In genomic region chr17:75645501-75645888, GRCh38 we compare ENCODE assay signal across 9 cellular contexts. TPM values are rescaled to one million over a fixed set of nuclear protein-coding genes. Genes with fewer than 3 reads are reported as not detected.
DNase-seq lines count a peak whose midpoint lies in the region; ATAC-seq and TF ChIP-seq lines count a peak whose summit lies in the region.
"Had no signal": no experiment of that assay in that cellular context is flagged by ENCODE, and none has a peak within 500 bp of the region (broad histone marks: within the 10 kb centered on the region; RNA-seq: fewer than 3 reads in every experiment).

No MANE protein-coding gene starts in this region.

- H3K4me1 Mint-ChIP-seq in endodermal cell: peaks cover 18% of the 10 kb centered on the region

- TF ChIP-seq CTCF in endodermal cell (conservative IDR thresholded peaks at IDR 0.05): no peak
- no peak for TF ChIP-seq CTCF in omental fat pad (IDR thresholded peaks at IDR 0.05)

- H3K4me3 ChIP-seq in endodermal cell (ENCODE audit: low read length): no peak overlapping the region

- H3K27ac Mint-ChIP-seq in endodermal cell: peak overlapping the region; percentile 99

- 74 to 75% methylated on average over 6 to 7 of the region's 7 CpGs for WGBS in endodermal cell (ENCODE audit: insufficient coverage in 1 of 2, insufficient read length in 1 of 2), 2 experiments

- no peak overlapping the region for H3K27ac ChIP-seq in endodermal cell (ENCODE audit: low read depth, low read length)

- H3K36me3 ChIP-seq in endodermal cell (ENCODE audit: control insufficient read depth, insufficient read depth, low read length): peaks cover 31% of the 10 kb centered on the region

- no peaks in the 10 kb centered on the region for H3K9me3 ChIP-seq in endodermal cell (ENCODE audit: control insufficient read depth, low read length)

- H3K9ac ChIP-seq in endodermal cell (ENCODE audit: extremely low read depth, low read length, poor library complexity, severe bottlenecking): peak overlapping the region; percentile 31

- peak; percentile 63 for ATAC-seq in omental fat pad (ENCODE audit: low FRiP score)
- ATAC-seq in GM21737 (IDR thresholded peaks at IDR 0.05; ENCODE audit: unreplicated experiment): no peak
- no peak for ATAC-seq in HG03095 (IDR thresholded peaks at IDR 0.05; ENCODE audit: unreplicated experiment)
- no peak for ATAC-seq in GM21723 (IDR thresholded peaks at IDR 0.05; ENCODE audit: unreplicated experiment)

- H3K36me3 Mint-ChIP-seq in endodermal cell (ENCODE audit: low read depth): peaks cover 33% of the 10 kb centered on the region

- H3K9me3 Mint-ChIP-seq in endodermal cell: no peaks in the 10 kb centered on the region

- DNase-seq in DMS79 treated with DMSO at 0.1 percent for 48 hours (lab: John Stamatoyannopoulos, UW) (peak; percentile 44), NCI-H345 treated with DMSO at 0.1 percent for 48 hours (lab: John Stamatoyannopoulos, UW; ENCODE audit: unreplicated experiment) (peak; percentile 91), endodermal cell (peak; percentile 79), omental fat pad (ENCODE audit: low spot score) (no peak), epidermal melanocyte (ENCODE audit: insufficient read length, low spot score) (no peak)
- DNase-seq: NCI-H2227 treated with DMSO at 0.1 percent for 48 hours had no signal

- peaks cover 11% of the 10 kb centered on the region for H3K4me1 ChIP-seq in endodermal cell (ENCODE audit: control insufficient read depth, insufficient read depth, low read length)

- no peak overlapping the region for H3K4me3 Mint-ChIP-seq in endodermal cell

- no peaks in the 10 kb centered on the region for H3K27me3 Mint-ChIP-seq in endodermal cell (ENCODE audit: insufficient read depth)

- H3K27me3 ChIP-seq in endodermal cell (ENCODE audit: control insufficient read depth, insufficient read depth, low read length, poor library complexity, severe bottlenecking): no peaks in the 10 kb centered on the region

RNA-seq across cellular contexts. Expression of gene SMIM5, which starts 12.3 kb away (rescaled TPM):
- total RNA-seq in endodermal cell: under 1 TPM in 1 of 2 donors, not detected in 1; 0.40 TPM
- polyA plus RNA-seq in endodermal cell (2013, experiment 1 of 2): not detected
- polyA plus RNA-seq in endodermal cell (2013, experiment 2 of 2): not detected
- total RNA-seq in omental fat pad: 1 to 10 TPM in 2 of 4 donors, under 1 TPM in 2; 0.31 to 2.0 (median 1.0) TPM

RNA-seq across cellular contexts. Expression of gene RECQL5, which starts 21.5 kb away (rescaled TPM):
- total RNA-seq in endodermal cell (10 to 100 TPM; 54.3 TPM), omental fat pad (10 to 100 TPM; 10.9 to 20.6 (median 13.3) TPM)
- polyA plus RNA-seq in endodermal cell (2013, experiment 1 of 2): 40.1 TPM
- 32.4 TPM for polyA plus RNA-seq in endodermal cell (2013, experiment 2 of 2)

RNA-seq across cellular contexts. Expression of gene SAP30BP, which starts 21.6 kb away (rescaled TPM):
- total RNA-seq in endodermal cell (100 to 1,000 TPM in 1 of 2 donors, 10 to 100 TPM in 1; 96.5 to 113 TPM), omental fat pad (100 to 1,000 TPM in 1 of 4 donors, 10 to 100 TPM in 3; 52.9 to 105 (median 68.8) TPM)
- 93.1 TPM for polyA plus RNA-seq in endodermal cell (2013, experiment 1 of 2)
- 95.4 TPM for polyA plus RNA-seq in endodermal cell (2013, experiment 2 of 2)

RNA-seq across cellular contexts. Expression of gene MYO15B, which starts 57.9 kb away (rescaled TPM):
- total RNA-seq in endodermal cell (100 to 1,000 TPM in 1 of 2 donors, 10 to 100 TPM in 1; 89.0 to 123 TPM), omental fat pad (100 to 1,000 TPM in 1 of 4 donors, 10 to 100 TPM in 3; 58.4 to 187 (median 74.3) TPM)
- 22.2 TPM for polyA plus RNA-seq in endodermal cell (2013, experiment 1 of 2)
- 14.5 TPM for polyA plus RNA-seq in endodermal cell (2013, experiment 2 of 2)

Comparison
In these comparisons a context has a peak if more than half of its experiments do, and no peak if none do; other contexts are left out.
1. DNase-seq: peak in DMS79 treated with DMSO at 0.1 percent for 48 hours (single experiment), NCI-H345 treated with DMSO at 0.1 percent for 48 hours (single experiment) and endodermal cell (single experiment); none in omental fat pad (single experiment) and epidermal melanocyte (single experiment).